2 cellular contexts compared by ENCODE assay signal in genomic region chr11:46719543-46720218, GRCh38.
TF ChIP-seq lines count a peak whose summit lies in the region.

No MANE protein-coding gene starts in this region.

TF ChIP-seq in A549, 52 proteins besides CTCF, POLR2A, EP300 and RAD21:
- TF ChIP-seq HOXB13 (CRISPR knock-in tag; IDR thresholded peaks at IDR 0.05; ENCODE audit: low read depth), result no peak
- TF ChIP-seq CEBPB (IDR thresholded peaks at IDR 0.05), result no peak
- TF ChIP-seq ZC3H11A (IDR thresholded peaks at IDR 0.05), result no peak
- no peak for TF ChIP-seq REST (IDR thresholded peaks at IDR 0.05)
- TF ChIP-seq NFE2L2 (conservative IDR thresholded peaks at IDR 0.05; ENCODE audit: low read length), result no peak
- no peak for TF ChIP-seq ESRRA (IDR thresholded peaks at IDR 0.05; ENCODE audit: borderline replicate concordance, low read length)
- no peak for TF ChIP-seq FOSB (CRISPR knock-in tag; IDR thresholded peaks at IDR 0.05)
- TF ChIP-seq CHD4 (IDR thresholded peaks at IDR 0.05; ENCODE audit: borderline replicate concordance), result no peak
- no peak for TF ChIP-seq HES2 (IDR thresholded peaks at IDR 0.05)
- TF ChIP-seq BHLHE40 (IDR thresholded peaks at IDR 0.05; ENCODE audit: low read depth, low read length), result no peak
- no peak for TF ChIP-seq TP53 (CRISPR knock-in tag; IDR thresholded peaks at IDR 0.05)
- no peak for TF ChIP-seq EHMT2 (IDR thresholded peaks at IDR 0.05; ENCODE audit: low read depth)
- TF ChIP-seq KDM1A (IDR thresholded peaks at IDR 0.05; ENCODE audit: low read depth), result no peak
- TF ChIP-seq HOXA7 (CRISPR knock-in tag; IDR thresholded peaks at IDR 0.05), result no peak
- TF ChIP-seq ZFP36 (IDR thresholded peaks at IDR 0.05; ENCODE audit: borderline replicate concordance, partially characterized antibody), result no peak
- no peak for TF ChIP-seq RARB (CRISPR knock-in tag; IDR thresholded peaks at IDR 0.05)
- TF ChIP-seq PHF8 (IDR thresholded peaks at IDR 0.05; ENCODE audit: borderline replicate concordance, low read depth), result no peak

TF ChIP-seq in H1, 55 proteins besides CTCF, POLR2A, EP300 and RAD21:
- TF ChIP-seq SUZ12 (IDR thresholded peaks at IDR 0.05; ENCODE audit: low read length) (no peak), TEAD4 (IDR thresholded peaks at IDR 0.05; ENCODE audit: low read depth, low read length) (no peak), ATF2 (IDR thresholded peaks at IDR 0.05; ENCODE audit: low read length) (no peak), CHD7 (IDR thresholded peaks at IDR 0.05; ENCODE audit: insufficient replicate concordance, low read length) (no peak)
TF ChIP-seq in H1: peak in this region for 0.
